22 cellular contexts compared by ENCODE assay signal in genomic region chr12:14532152-14532551, GRCh38. TPM values are rescaled to one million over a fixed set of nuclear protein-coding genes. Genes with fewer than 3 reads are reported as not detected.
"Had no signal": no experiment of that assay in that cellular context is flagged by ENCODE, and none has a peak within 500 bp of the region (broad histone marks: within the 10 kb centered on the region; RNA-seq: fewer than 3 reads in every experiment).

No MANE protein-coding gene starts in this region.

- H3K27ac ChIP-seq: Peyer's patch, SJCRH30 had no signal

- H3K9me3 ChIP-seq: MG63, Peyer's patch, SJCRH30 had no signal

- DNase-seq: IMR-90, Karpas-422, KG1, MG63, NCI-H1092, NCI-H1105 treated with DMSO at 0.1 percent for 48 hours, NCI-H1417 treated with DMSO at 0.1 percent for 48 hours, NCI-H146, NCI-H1694 treated with DMSO at 0.1 percent for 48 hours, NCI-H1930, NCI-H2081, NCI-H2107, NCI-H2227 treated with DMSO at 0.1 percent for 48 hours, NCI-H524, NCI-H526 treated with DMSO at 0.1 percent for 48 hours, NCI-H748 treated with DMSO at 0.1 percent for 48 hours, PC-3, Peyer's patch, SHP77 treated with DMSO at 0.1 percent for 48 hours, SJCRH30 had no signal

- H3K4me3 ChIP-seq: MG63, Peyer's patch, SJCRH30 had no signal

- H3K4me1 ChIP-seq: Peyer's patch, SJCRH30 had no signal

- H3K36me3 ChIP-seq: MG63, SJCRH30 had no signal

- ATAC-seq: PC-3, Right ventricle myocardium inferior, SK-N-SH treated with all-trans-retinoic acid at 6 μM for 48 hours had no signal

- H3K27me3 ChIP-seq: MG63, Peyer's patch, SJCRH30 had no signal

RNA-seq across cellular contexts. Expression of gene PLBD1, which starts 35.5 kb away (rescaled TPM):
- total RNA-seq: SJCRH30 had no signal
- polyA plus RNA-seq: IMR-90 had no signal
